8 cellular contexts compared by ENCODE assay signal in genomic region chr20:16573011-16573965, GRCh38. TPM values are rescaled to one million over a fixed set of nuclear protein-coding genes. Genes with fewer than 3 reads are reported as not detected.
DNase-seq lines count a peak whose midpoint lies in the region; ATAC-seq, FAIRE-seq and TF ChIP-seq lines count a peak whose summit lies in the region.

Gene KIF16B, minus strand, starts transcription at chr20:16573448. Its CDS starts 173 bp downstream, at chr20:16573275.

- H3K27me3 Mint-ChIP-seq in activated T-cell treated with anti-CD3 and anti-CD28 coated beads, Interleukin-2, amount 50 U/mL, for 24 hours: no peaks in the 10 kb centered on the region

- H3K9me3 ChIP-seq in HUES64 (ENCODE audit: insufficient read depth, low read depth, low read length) (no peaks in the 10 kb centered on the region), muscle layer of duodenum (ENCODE audit: control insufficient read depth in 1 of 2, low read length in 2 of 2) (no peaks in the 10 kb centered on the region)

- H3K4me1 ChIP-seq in HUES64 (ENCODE audit: insufficient read depth, low read length) (peaks cover 8% of the 10 kb centered on the region; the same call in 1 of the 2 replicates), muscle layer of duodenum (ENCODE audit: control insufficient read depth in 1 of 2, insufficient read depth in 2 of 2, low read length in 2 of 2) (peaks cover 5 to 15% of the 10 kb centered on the region in 2 donors)

- H3K4me3 Mint-ChIP-seq in activated T-cell treated with anti-CD3 and anti-CD28 coated beads, Interleukin-2, amount 50 U/mL, for 24 hours: peak within 1 kb of the TSS; percentile 88

- H3K36me3 ChIP-seq in HUES64 (ENCODE audit: insufficient read depth, low read length) (no peaks in the 10 kb centered on the region), muscle layer of duodenum (ENCODE audit: control insufficient read depth in 1 of 2, insufficient read depth in 2 of 2, low read length in 2 of 2) (no peaks in the 10 kb centered on the region)

- WGBS in HUES64: 12% methylated on average over 65 of the region's 65 CpGs

- H3K4me1 Mint-ChIP-seq in activated T-cell treated with anti-CD3 and anti-CD28 coated beads, Interleukin-2, amount 50 U/mL, for 24 hours (ENCODE audit: low read depth): peaks cover 53% of the 10 kb centered on the region

- ATAC-seq in GM21515 (IDR thresholded peaks at IDR 0.05; ENCODE audit: unreplicated experiment): peak; percentile 80

- peak within 1 kb of the TSS; percentile 93 for H3K27ac Mint-ChIP-seq in activated T-cell treated with anti-CD3 and anti-CD28 coated beads, Interleukin-2, amount 50 U/mL, for 24 hours

- H3K9me3 Mint-ChIP-seq in activated T-cell treated with anti-CD3 and anti-CD28 coated beads, Interleukin-2, amount 50 U/mL, for 24 hours: no peaks in the 10 kb centered on the region

- DNase-seq in D721Med (ENCODE audit: insufficient read length, low spot score): peak; percentile 25
- DNase-seq in OCI-M1 (lab: John Stamatoyannopoulos, UW): peak; percentile 93
- DNase-seq in activated T-cell treated with anti-CD3 and anti-CD28 coated beads, Interleukin-2, amount 50 U/mL, for 24 hours: peak; percentile 96
- peak; percentile 91 to 93 for DNase-seq in erythroblast (lab: John Stamatoyannopoulos, UW)
- DNase-seq in stimulated activated CD8-positive, alpha-beta memory T cell treated with anti-CD3 and anti-CD28 coated beads, Interleukin-7, amount 100 ng/mL, for 1 hour (ENCODE audit: low read depth in 2 of 2): peak; percentile 66

- FAIRE-seq in D721Med (lab: Jason Lieb, UNC): no peak

- peaks cover 6% of the 10 kb centered on the region for H3K36me3 Mint-ChIP-seq in activated T-cell treated with anti-CD3 and anti-CD28 coated beads, Interleukin-2, amount 50 U/mL, for 24 hours (ENCODE audit: low read depth)

- H3K27ac ChIP-seq in HUES64 (ENCODE audit: low read depth, low read length): no peak within 1 kb of the TSS
- H3K27ac ChIP-seq in muscle layer of duodenum (ENCODE audit: low read length): peak within 1 kb of the TSS; percentile 80

- no peak for TF ChIP-seq CTCF in D721Med (IDR thresholded peaks at IDR 0.05; ENCODE audit: insufficient read depth, missing control alignments)

- H3K9ac ChIP-seq in HUES64 (ENCODE audit: low read depth, low read length): peak within 1 kb of the TSS; percentile 49

- no peaks in the 10 kb centered on the region for H3K27me3 ChIP-seq in HUES64 (ENCODE audit: insufficient read depth, low read length)
- no peaks in the 10 kb centered on the region for H3K27me3 ChIP-seq in muscle layer of duodenum (ENCODE audit: low read depth, low read length)

- peak within 1 kb of the TSS; percentile 54 for H3K4me3 ChIP-seq in HUES64 (ENCODE audit: low read length)
- peak within 1 kb of the TSS; percentile 68 to 88 for H3K4me3 ChIP-seq in muscle layer of duodenum (ENCODE audit: low read depth in 1 of 2, low read length in 2 of 2)

- TF ChIP-seq POLR2A in erythroblast (IDR thresholded peaks at IDR 0.05; ENCODE audit: low read length): peak; percentile 48

RNA-seq across cellular contexts. Expression of gene KIF16B, which starts in this region (rescaled TPM):
- polyA plus RNA-seq in HUES64 (2013, experiment 1 of 2): 5.8 TPM
- 6.5 TPM for polyA plus RNA-seq in HUES64 (2013, experiment 2 of 2)

Comparison
In these comparisons a context has a peak if more than half of its experiments do, and no peak if none do; other contexts are left out.
1. DNase-seq: peak in every context shown above with its lines; median percentile 96 in activated T-cell treated with anti-CD3 and anti-CD28 coated beads, Interleukin-2, amount 50 U/mL, for 24 hours; 93 in OCI-M1; 92 in erythroblast; 66 in stimulated activated CD8-positive, alpha-beta memory T cell treated with anti-CD3 and anti-CD28 coated beads, Interleukin-7, amount 100 ng/mL, for 1 hour; 25 in D721Med.